In the genomic region with DNA sequence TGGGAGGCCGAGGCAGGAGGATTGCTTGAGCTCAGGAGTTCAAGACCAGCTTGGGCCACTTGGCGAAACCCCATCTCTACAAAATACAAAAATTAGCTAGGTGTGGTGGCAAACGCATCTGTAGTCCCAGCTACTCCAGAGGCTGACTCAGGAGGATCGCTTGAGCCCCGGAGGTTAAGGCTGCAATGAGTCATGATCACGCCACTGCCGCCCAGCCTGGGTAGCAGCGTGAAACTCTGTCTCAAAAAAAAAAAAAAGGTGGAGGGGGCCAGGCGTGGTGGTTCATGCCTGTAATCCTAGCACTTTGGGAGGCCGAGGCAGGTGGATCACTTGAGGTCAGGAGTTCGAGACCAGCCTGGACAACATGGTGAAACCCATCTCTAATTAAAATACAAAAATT, we compare ENCODE assay signal across 8 cellular contexts. TPM values are rescaled to one million over a fixed set of nuclear protein-coding genes. Genes with fewer than 3 reads are reported as not detected.
DNase-seq lines count a peak whose midpoint lies in the region; ATAC-seq, FAIRE-seq and TF ChIP-seq lines count a peak whose summit lies in the region.
"Not testable (repeated sequence)": the region's sequence is repeated elsewhere in the genome, so short reads cannot be mapped to it uniquely, and the experiment has no call there.

No MANE protein-coding gene starts in this region.

- ATAC-seq in GM12878 = not testable (repeated sequence)
- peak; percentile 66 for ATAC-seq in stimulated activated effector memory CD8-positive, alpha-beta T cell treated with anti-CD3 and anti-CD28 coated beads, Interleukin-12 subunit alpha, Interleukin-12 subunit beta, amount 100 ng/mL, for 72 hours

- H3K9ac ChIP-seq in GM12878 (ENCODE audit: control insufficient read depth, insufficient read depth, low read length) = not testable (repeated sequence)

- not testable (repeated sequence) for TF ChIP-seq CTCF in Calu3 (IDR thresholded peaks at IDR 0.05; ENCODE audit: unreplicated experiment); HEK293 (tag by site-specific recombination; IDR thresholded peaks at IDR 0.05); GM12878 (IDR thresholded peaks at IDR 0.05 in 2 of 3, conservative IDR thresholded peaks at IDR 0.05 in 1 of 3; ENCODE audit: control insufficient read depth in 2 of 3, extremely low read depth in 1 of 3, insufficient read depth in 1 of 3, low read depth in 3 of 3, low read length in 3 of 3); fibroblast of mammary gland (conservative IDR thresholded peaks at IDR 0.05; ENCODE audit: control insufficient read depth, insufficient read depth, low read depth, low read length)

- not testable (repeated sequence) for H3K36me3 ChIP-seq in HEK293 (ENCODE audit: control insufficient read depth in 2 of 2, insufficient read depth in 1 of 2, low read length in 2 of 2); GM12878 (ENCODE audit: control insufficient read depth in 2 of 2, insufficient read depth in 2 of 2, low read length in 1 of 2)

- H3K36me3 Mint-ChIP-seq in Calu3 (ENCODE audit: insufficient read depth, unreplicated experiment); stimulated activated effector memory CD8-positive, alpha-beta T cell treated with anti-CD3 and anti-CD28 coated beads, Interleukin-12 subunit alpha, Interleukin-12 subunit beta, amount 100 ng/mL, for 72 hours: not testable (repeated sequence)

- not testable (repeated sequence) for H3K4me3 ChIP-seq in HEK293 (ENCODE audit: low read depth, low read length); GM12878; fibroblast of mammary gland (ENCODE audit: control insufficient read depth, low read depth, low read length)

- DNase-seq in A172 (ENCODE audit: low spot score) (peak; percentile 55), Calu3 (peak; percentile 39), MV-4-11 (lab: John Stamatoyannopoulos, UW) (peak; percentile 63), RKO (ENCODE audit: low spot score) (peak; percentile 59), fibroblast of mammary gland (ENCODE audit: low read depth) (peak; percentile 36)
- not testable (repeated sequence) for DNase-seq in GM12878 (ENCODE audit: low read depth, low spot score); stimulated activated effector memory CD8-positive, alpha-beta T cell treated with anti-CD3 and anti-CD28 coated beads, Interleukin-12 subunit alpha, Interleukin-12 subunit beta, amount 100 ng/mL, for 72 hours (ENCODE audit: low spot score in 2 of 2)

- not testable (repeated sequence) for H3K4me1 ChIP-seq in HEK293 (ENCODE audit: control insufficient read depth, insufficient read depth, low read length)
- peaks cover 17% of the 10 kb centered on the region for H3K4me1 ChIP-seq in GM12878 (ENCODE audit: control insufficient read depth, insufficient read depth, low read length)

- not testable (repeated sequence) for H4K20me1 ChIP-seq in GM12878 (ENCODE audit: control insufficient read depth, insufficient read depth)

- not testable (repeated sequence) for H3K4me3 Mint-ChIP-seq in Calu3 (ENCODE audit: low read depth, unreplicated experiment); stimulated activated effector memory CD8-positive, alpha-beta T cell treated with anti-CD3 and anti-CD28 coated beads, Interleukin-12 subunit alpha, Interleukin-12 subunit beta, amount 100 ng/mL, for 72 hours

- not testable (repeated sequence) for FAIRE-seq in GM12878 (lab: Jason Lieb, UNC)

- SMC1A ChIA-PET in GM12878 (lab: Charles Lee; ENCODE audit: uncharacterized antibody, unreplicated experiment) = interaction anchor here (0.9 kb wide), 1 partner anchor 13 kb away, joined by 4 read pairs; no protein-coding TSS in a partner anchor

- not testable (repeated sequence) for TF ChIP-seq RAD21 in GM12878 (IDR thresholded peaks at IDR 0.05; ENCODE audit: insufficient read depth, low read depth, low read length)

- not testable (repeated sequence) for H3K4me2 ChIP-seq in GM12878 (ENCODE audit: control insufficient read depth, insufficient read depth)

- not testable (repeated sequence) for H3K9me3 Mint-ChIP-seq in Calu3 (ENCODE audit: low read depth, unreplicated experiment); stimulated activated effector memory CD8-positive, alpha-beta T cell treated with anti-CD3 and anti-CD28 coated beads, Interleukin-12 subunit alpha, Interleukin-12 subunit beta, amount 100 ng/mL, for 72 hours

- in situ Hi-C loops in GM12878 (cut with MboI) = not testable (repeated sequence)

- not testable (repeated sequence) for TF ChIP-seq EP300 in GM12878 (IDR thresholded peaks at IDR 0.05; ENCODE audit: borderline replicate concordance in 1 of 2, control insufficient read depth in 1 of 2, low read depth in 2 of 2, low read length in 2 of 2)

- not testable (repeated sequence) for H2AFZ ChIP-seq in GM12878 (ENCODE audit: control insufficient read depth, low read depth, low read length)

- H3K4me1 Mint-ChIP-seq in Calu3 (ENCODE audit: low read depth, unreplicated experiment) = peaks cover 31% of the 10 kb centered on the region
- not testable (repeated sequence) for H3K4me1 Mint-ChIP-seq in stimulated activated effector memory CD8-positive, alpha-beta T cell treated with anti-CD3 and anti-CD28 coated beads, Interleukin-12 subunit alpha, Interleukin-12 subunit beta, amount 100 ng/mL, for 72 hours

- BruUV-seq in Calu3 (replicated peaks; lab: Mats Ljungman, UMichigan); GM12878 (replicated peaks; lab: Mats Ljungman, UMichigan): not testable (repeated sequence)

- 39% methylated on average over 11 of the region's 11 CpGs for WGBS in GM12878 (ENCODE audit: insufficient coverage, insufficient replicate concordance, low lambda C conversion rate, missing lambda C conversion rate)

- not testable (repeated sequence) for H3K27ac Mint-ChIP-seq in Calu3 (ENCODE audit: unreplicated experiment); stimulated activated effector memory CD8-positive, alpha-beta T cell treated with anti-CD3 and anti-CD28 coated beads, Interleukin-12 subunit alpha, Interleukin-12 subunit beta, amount 100 ng/mL, for 72 hours

- CTCF ChIA-PET in Calu3 (lab: Charles Lee) = interaction anchor here (0.9 to 1.0 kb wide), 3 partner anchors 27 to 753 kb away, joined by 3 read pairs; no protein-coding TSS in a partner anchor
- CTCF ChIA-PET in HEK293 (lab: Yijun Ruan, JAX) = interaction anchor here (0.6 to 1.0 kb wide), 3 partner anchors 30 to 844 kb away, joined by 3 to 5 read pairs (median 3); no protein-coding TSS in a partner anchor
- CTCF ChIA-PET in GM12878 (lab: Yijun Ruan, JAX) = interaction anchor here (0.7 to 1.2 kb wide), 3 partner anchors 12 to 108 kb away, joined by 3 to 5 read pairs (median 4); no protein-coding TSS in a partner anchor

- H3K79me2 ChIP-seq in GM12878 (ENCODE audit: control insufficient read depth, insufficient read depth, low read length) = not testable (repeated sequence)

- H3K27ac ChIP-seq in HEK293 (ENCODE audit: extremely low read depth, low read depth, low read length); GM12878 (ENCODE audit: control insufficient read depth, insufficient read depth): not testable (repeated sequence)

- not testable (repeated sequence) for H3K27me3 ChIP-seq in GM12878 (replicated peaks in 1 of 2; ENCODE audit: control insufficient read depth in 2 of 2, insufficient read depth in 2 of 2, low read length in 1 of 2)

- RAD21 ChIA-PET in GM12878 (lab: Charles Lee; ENCODE audit: unreplicated experiment) = interaction anchor here (1.5 kb wide), 1 partner anchor 18 kb away, joined by 7 read pairs; no protein-coding TSS in a partner anchor

- H3K27me3 Mint-ChIP-seq in Calu3 (ENCODE audit: unreplicated experiment) = not testable (repeated sequence)

- H3K9me3 ChIP-seq in HEK293 (ENCODE audit: control insufficient read depth, insufficient read depth, low read depth, low read length); GM12878 (replicated peaks; ENCODE audit: control insufficient read depth, insufficient read depth, low read length): not testable (repeated sequence)

- POLR2A ChIA-PET in HEK293 (lab: Yijun Ruan, JAX) = interaction anchor here (0.8 kb wide), 1 partner anchor 15 kb away, joined by 4 read pairs; no protein-coding TSS in a partner anchor
- POLR2A ChIA-PET in GM12878 (lab: Charles Lee) = interaction anchor here (1.4 kb wide), 1 partner anchor 20 kb away, joined by 3 read pairs; no protein-coding TSS in a partner anchor

- TF ChIP-seq POLR2A in GM12878 (IDR thresholded peaks at IDR 0.05; ENCODE audit: low read depth, low read length) = not testable (repeated sequence)

- intact Hi-C loops in Calu3 (cut with micrococcal nuclease; ENCODE audit: unreplicated experiment); GM12878 (cut with micrococcal nuclease; ENCODE audit: unreplicated experiment): not testable (repeated sequence)

RNA-seq across cellular contexts. Expression of gene SCARB1, which starts 16.7 kb away (rescaled TPM):
- 16.4 and 27.3 TPM in 2 replicates for total RNA-seq in A172 (2014; rRNA removed; shearing (Covaris generic))
- total RNA-seq in Calu3 (2022) = 51.6 and 57.5 TPM in 2 replicates
- total RNA-seq in GM12878 (2013; cell fraction: nucleolus; rRNA removed) = 359 and 403 TPM in 2 replicates
- 46.5 and 51.4 TPM in 2 replicates for total RNA-seq in GM12878 (2014; rRNA removed)
- 27.9 and 29.9 TPM in 2 replicates for total RNA-seq in GM12878 (2014; rRNA removed; fragmentation: Illumina TruSeq; extraction: Trizol)
- total RNA-seq in GM12878 (2021) = 102 and 104 TPM in 2 replicates
- 27.3 TPM for polyA plus RNA-seq in GM12878 (2011; ENCODE audit: low read depth)
- 50.6 and 89.3 TPM in 2 replicates for polyA plus RNA-seq in GM12878 (2011; rRNA removed)
- 131 and 137 TPM in 2 replicates for polyA plus RNA-seq in GM12878 (2011; cell fraction: cytosol; rRNA removed)
- 542 and 556 TPM in 2 replicates for polyA plus RNA-seq in GM12878 (2011; cell fraction: nucleus; rRNA removed)
- 61.4 and 89.0 TPM in 2 replicates for polyA plus RNA-seq in GM12878 (2012)
- polyA plus RNA-seq in GM12878 (2014; fragmentation: Illumina TruSeq; extraction: Trizol) = 66.0 and 78.8 TPM in 2 replicates
- 1 to 10 TPM in 1 of 2 experiments, under 1 TPM in 1; 0.34 to 3.3 TPM for polyA plus RNA-seq in GM12878 (2014; fragmentation: Nextera tagmentation; extraction: Ambion mirVana)
- 81.4 and 89.5 TPM in 2 replicates for polyA plus RNA-seq in GM12878 (2014; rRNA removed)
- polyA plus RNA-seq in GM12878 (2016; fragmentation: Nextera tagmentation; extraction: Ambion mirVana) = 10 to 100 TPM; 62.8 to 63.3 TPM
- 89.0 and 116 TPM in 2 replicates for polyA minus RNA-seq in GM12878 (2011; rRNA and poly(A)+ RNA removed)
- 31.7 and 37.7 TPM in 2 replicates for polyA minus RNA-seq in GM12878 (2011; cell fraction: cytosol; rRNA and poly(A)+ RNA removed)
- 70.1 and 83.4 TPM in 2 replicates for polyA minus RNA-seq in GM12878 (2011; cell fraction: nucleus; rRNA and poly(A)+ RNA removed)

RNA-seq across cellular contexts. Expression of gene UBC, which starts 34.1 kb away (rescaled TPM):
- 1,288 and 1,521 TPM in 2 replicates for total RNA-seq in A172 (2014; rRNA removed; shearing (Covaris generic))
- total RNA-seq in Calu3 (2022) (1,247 and 1,434 TPM in 2 replicates), GM12878 (2014; rRNA removed) (883 and 944 TPM in 2 replicates), GM12878 (2014; rRNA removed; fragmentation: Illumina TruSeq; extraction: Trizol) (816 and 821 TPM in 2 replicates), GM12878 (2021) (736 and 799 TPM in 2 replicates)
- 329 and 366 TPM in 2 replicates for total RNA-seq in GM12878 (2013; cell fraction: nucleolus; rRNA removed)
- polyA plus RNA-seq in GM12878 (2011; ENCODE audit: low read depth) = 1,550 TPM
- polyA plus RNA-seq in GM12878 (2011; rRNA removed) (1,270 and 1,666 TPM in 2 replicates), GM12878 (2014; fragmentation: Illumina TruSeq; extraction: Trizol) (973 and 1,123 TPM in 2 replicates), GM12878 (2014; fragmentation: Nextera tagmentation; extraction: Ambion mirVana) (1,000 to 10,000 TPM in 1 of 2 experiments, 100 to 1,000 TPM in 1; 785 to 1,214 TPM), GM12878 (2014; rRNA removed) (610 and 653 TPM in 2 replicates), GM12878 (2016; fragmentation: Nextera tagmentation; extraction: Ambion mirVana) (100 to 1,000 TPM; 866 to 909 TPM)
- polyA plus RNA-seq in GM12878 (2011; cell fraction: cytosol; rRNA removed) = 1,638 and 1,774 TPM in 2 replicates
- 1,319 and 1,377 TPM in 2 replicates for polyA plus RNA-seq in GM12878 (2011; cell fraction: nucleus; rRNA removed)
- polyA plus RNA-seq in GM12878 (2012) = 962 and 1,441 TPM in 2 replicates
- 980 and 1,147 TPM in 2 replicates for polyA minus RNA-seq in GM12878 (2011; rRNA and poly(A)+ RNA removed)
- polyA minus RNA-seq in GM12878 (2011; cell fraction: cytosol; rRNA and poly(A)+ RNA removed) = 232 and 279 TPM in 2 replicates
- 143 and 182 TPM in 2 replicates for polyA minus RNA-seq in GM12878 (2011; cell fraction: nucleus; rRNA and poly(A)+ RNA removed)
